In the genomic region with DNA sequence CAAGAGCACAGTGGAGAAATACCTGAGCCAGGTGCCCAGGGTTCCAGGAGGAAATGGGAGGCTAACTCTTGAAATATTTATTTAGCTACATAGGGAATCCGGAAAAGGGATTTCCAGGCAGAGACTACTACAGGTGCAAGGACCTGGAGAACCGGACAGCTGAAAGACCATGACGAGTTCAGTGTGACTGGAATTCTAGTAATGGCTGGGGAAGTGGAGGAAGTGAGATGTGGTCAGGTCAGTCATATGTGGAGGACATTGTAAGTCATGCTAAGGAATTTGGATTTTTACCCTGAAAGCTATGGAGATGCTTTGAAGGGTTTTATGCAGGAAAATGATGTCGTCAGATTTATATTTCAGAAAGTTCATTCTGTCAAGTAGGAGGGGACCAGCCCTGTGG, we compare ENCODE assay signal across 9 cellular contexts. TPM values are rescaled to one million over a fixed set of nuclear protein-coding genes. Genes with fewer than 3 reads are reported as not detected.
A peak's percentile ranks its signal among the peaks of the same experiment; 100 is the strongest.
DNase-seq lines count a peak whose midpoint lies in the region; ATAC-seq and TF ChIP-seq lines count a peak whose summit lies in the region.
"Had no signal": no experiment of that assay in that cellular context is flagged by ENCODE, and none has a peak within 500 bp of the region (broad histone marks: within the 10 kb centered on the region; RNA-seq: fewer than 3 reads in every experiment).

No MANE protein-coding gene starts in this region.

- WGBS in prostate gland, result 75% methylated on average over 4 of the region's 4 CpGs

- CTCF ChIA-PET in CD8-positive, alpha-beta memory T cell (lab: Charles Lee), result interaction anchor here (0.8 to 1.6 kb wide), 6 partner anchors 10 to 274 kb away, joined by 3 to 6 read pairs (median 4); no protein-coding TSS in a partner anchor

- no peak for TF ChIP-seq RAD21 in neural cell (conservative IDR thresholded peaks at IDR 0.05)

- H3K27ac Mint-ChIP-seq in CD8-positive, alpha-beta memory T cell, result peak overlapping the region; percentile 77 to 99 (median 96)

- POLR2A ChIA-PET in CD8-positive, alpha-beta memory T cell (lab: Charles Lee), result interaction anchor here (0.9 to 1.6 kb wide), 2 partner anchors 16 to 33 kb away, joined by 3 to 7 read pairs; no protein-coding TSS in a partner anchor

- no peak overlapping the region for H3K9ac ChIP-seq in neural cell (ENCODE audit: low read length)

- no peaks in the 10 kb centered on the region for H4K20me1 ChIP-seq in neural cell (ENCODE audit: insufficient read depth)

- TF ChIP-seq CTCF in NB4 (IDR thresholded peaks at IDR 0.05; ENCODE audit: low read depth, low read length) (no peak), neural cell (IDR thresholded peaks at IDR 0.05; ENCODE audit: poor library complexity, severe bottlenecking) (no peak), prostate gland (IDR thresholded peaks at IDR 0.05) (no peak)

- H3F3A ChIP-seq in neural cell (ENCODE audit: insufficient read depth, low read length, poor library complexity, severe bottlenecking), result no peaks in the 10 kb centered on the region

- no peaks in the 10 kb centered on the region for H3K9me2 ChIP-seq in neural cell (ENCODE audit: insufficient read depth, low read length)

- H3K36me3 ChIP-seq in CD8-positive, alpha-beta memory T cell (ENCODE audit: insufficient read depth, low read length), result peaks cover 6% of the 10 kb centered on the region
- no peaks in the 10 kb centered on the region for H3K36me3 ChIP-seq in neural cell (ENCODE audit: insufficient read depth, low read length)
- no peaks in the 10 kb centered on the region for H3K36me3 ChIP-seq in prostate gland

- DNase-seq in CD8-positive, alpha-beta memory T cell, result no peak
- DNase-seq in NB4 (ENCODE audit: low read depth) (no peak), dermis blood vessel endothelial cell (peak; percentile 50), MV-4-11 (lab: John Stamatoyannopoulos, UW) (no peak), prostate gland (ENCODE audit: low spot score) (no peak), NCI-H2029 treated with DMSO at 0.1 percent for 48 hours (lab: John Stamatoyannopoulos, UW) (no peak)
- DNase-seq: small intestine had no signal

- no peaks in the 10 kb centered on the region for H3K9me3 ChIP-seq in CD8-positive, alpha-beta memory T cell (ENCODE audit: low read length)
- H3K9me3 ChIP-seq in neural cell (ENCODE audit: low read length) (no peaks in the 10 kb centered on the region), prostate gland (no peaks in the 10 kb centered on the region)

- H3K4me3 Mint-ChIP-seq in CD8-positive, alpha-beta memory T cell, result peak overlapping the region; percentile 90 to 98 (median 96)

- no peak for TF ChIP-seq EP300 in neural cell (conservative IDR thresholded peaks at IDR 0.05; ENCODE audit: poor library complexity, severe bottlenecking)

- no peaks in the 10 kb centered on the region for H3K27me3 Mint-ChIP-seq in CD8-positive, alpha-beta memory T cell

- no peak for ATAC-seq in HG02852 (IDR thresholded peaks at IDR 0.05; ENCODE audit: unreplicated experiment)

- peaks cover 66 to 83% (median 79%) of the 10 kb centered on the region in 3 donors for H3K4me1 Mint-ChIP-seq in CD8-positive, alpha-beta memory T cell

- H2AFZ ChIP-seq in neural cell (ENCODE audit: low read depth, low read length), result no peak overlapping the region

- H3K79me2 ChIP-seq in neural cell (replicated peaks; ENCODE audit: insufficient read depth, low read length), result peaks cover 48% of the 10 kb centered on the region

- H3K27ac ChIP-seq in CD8-positive, alpha-beta memory T cell (ENCODE audit: low read depth, low read length), result peak overlapping the region; percentile 89
- H3K27ac ChIP-seq in neural cell (ENCODE audit: low read length) (no peak overlapping the region), prostate gland (no peak overlapping the region)

- no peaks in the 10 kb centered on the region for H3K27me3 ChIP-seq in CD8-positive, alpha-beta memory T cell (ENCODE audit: insufficient read depth, low read length, poor library complexity, severe bottlenecking)
- H3K27me3 ChIP-seq in neural cell (ENCODE audit: insufficient read depth, low read depth, low read length), result no peaks in the 10 kb centered on the region
- H3K27me3 ChIP-seq in prostate gland (replicated peaks; ENCODE audit: insufficient read depth), result no peaks in the 10 kb centered on the region

- TF ChIP-seq POLR2A in NB4 (IDR thresholded peaks at IDR 0.05; ENCODE audit: extremely low read depth, insufficient read length), result no peak
- TF ChIP-seq POLR2A in prostate gland (IDR thresholded peaks at IDR 0.05), result no peak

- H3K9me3 Mint-ChIP-seq in CD8-positive, alpha-beta memory T cell, result no peaks in the 10 kb centered on the region

- H3K36me3 Mint-ChIP-seq in CD8-positive, alpha-beta memory T cell, result peaks cover 6 to 63% (median 16%) of the 10 kb centered on the region in 3 donors

- intact Hi-C loops in prostate gland (cut with DNase I), result no loop called here

- no peak overlapping the region for H3K4me2 ChIP-seq in neural cell (ENCODE audit: low read length)

- peak overlapping the region; percentile 91 for H3K4me3 ChIP-seq in CD8-positive, alpha-beta memory T cell (ENCODE audit: low read length)
- H3K4me3 ChIP-seq in NB4 (ENCODE audit: low read depth, low read length) (peak overlapping the region; percentile 100), neural cell (ENCODE audit: low read length) (peak overlapping the region; percentile 93), prostate gland (no peak overlapping the region)

- H3K4me1 ChIP-seq in CD8-positive, alpha-beta memory T cell (ENCODE audit: insufficient read depth, low read length), result peaks cover 72% of the 10 kb centered on the region
- H3K4me1 ChIP-seq in prostate gland (replicated peaks), result peaks cover 17% of the 10 kb centered on the region

TF ChIP-seq in neural cell, 6 proteins besides CTCF, POLR2A, EP300 and RAD21:
- TF ChIP-seq POLR2AphosphoS5 (IDR thresholded peaks at IDR 0.05), result no peak
- no peak for TF ChIP-seq TAF1 (IDR thresholded peaks at IDR 0.05; ENCODE audit: low read depth)
- TF ChIP-seq EZH2 (IDR thresholded peaks at IDR 0.05; ENCODE audit: borderline replicate concordance, insufficient read depth, low read length, poor library complexity, severe bottlenecking), result no peak
- TF ChIP-seq MXI1 (conservative IDR thresholded peaks at IDR 0.05; ENCODE audit: poor library complexity, severe bottlenecking), result no peak
- TF ChIP-seq, protein P1, sequence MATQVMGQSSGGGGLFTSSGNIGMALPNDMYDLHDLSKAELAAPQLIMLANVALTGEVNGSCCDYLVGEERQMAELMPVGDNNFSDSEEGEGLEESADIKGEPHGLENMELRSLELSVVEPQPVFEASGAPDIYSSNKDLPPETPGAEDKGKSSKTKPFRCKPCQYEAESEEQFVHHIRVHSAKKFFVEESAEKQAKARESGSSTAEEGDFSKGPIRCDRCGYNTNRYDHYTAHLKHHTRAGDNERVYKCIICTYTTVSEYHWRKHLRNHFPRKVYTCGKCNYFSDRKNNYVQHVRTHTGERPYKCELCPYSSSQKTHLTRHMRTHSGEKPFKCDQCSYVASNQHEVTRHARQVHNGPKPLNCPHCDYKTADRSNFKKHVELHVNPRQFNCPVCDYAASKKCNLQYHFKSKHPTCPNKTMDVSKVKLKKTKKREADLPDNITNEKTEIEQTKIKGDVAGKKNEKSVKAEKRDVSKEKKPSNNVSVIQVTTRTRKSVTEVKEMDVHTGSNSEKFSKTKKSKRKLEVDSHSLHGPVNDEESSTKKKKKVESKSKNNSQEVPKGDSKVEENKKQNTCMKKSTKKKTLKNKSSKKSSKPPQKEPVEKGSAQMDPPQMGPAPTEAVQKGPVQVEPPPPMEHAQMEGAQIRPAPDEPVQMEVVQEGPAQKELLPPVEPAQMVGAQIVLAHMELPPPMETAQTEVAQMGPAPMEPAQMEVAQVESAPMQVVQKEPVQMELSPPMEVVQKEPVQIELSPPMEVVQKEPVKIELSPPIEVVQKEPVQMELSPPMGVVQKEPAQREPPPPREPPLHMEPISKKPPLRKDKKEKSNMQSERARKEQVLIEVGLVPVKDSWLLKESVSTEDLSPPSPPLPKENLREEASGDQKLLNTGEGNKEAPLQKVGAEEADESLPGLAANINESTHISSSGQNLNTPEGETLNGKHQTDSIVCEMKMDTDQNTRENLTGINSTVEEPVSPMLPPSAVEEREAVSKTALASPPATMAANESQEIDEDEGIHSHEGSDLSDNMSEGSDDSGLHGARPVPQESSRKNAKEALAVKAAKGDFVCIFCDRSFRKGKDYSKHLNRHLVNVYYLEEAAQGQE (IDR thresholded peaks at IDR 0.05; ENCODE audit: borderline replicate concordance), result no peak
- TF ChIP-seq SMC3 (conservative IDR thresholded peaks at IDR 0.05; ENCODE audit: poor library complexity), result no peak

RNA-seq across cellular contexts. Expression of a gene that starts 1.8 kb away (rescaled TPM):
- total RNA-seq in CD8-positive, alpha-beta memory T cell, result 100 to 1,000 TPM; 519 to 536 TPM
- polyA plus RNA-seq in CD8-positive, alpha-beta memory T cell, result 788 TPM
- 430 and 574 TPM in 2 replicates for total RNA-seq in dermis blood vessel endothelial cell
- 162 and 168 TPM in 2 replicates for polyA plus RNA-seq in neural cell
- 149 and 158 TPM in 2 replicates for polyA minus RNA-seq in neural cell
- total RNA-seq in prostate gland, result 100 to 1,000 TPM; 128 to 187 TPM

RNA-seq across cellular contexts. Expression of a gene that starts 54.7 kb away (rescaled TPM):
- 100 to 1,000 TPM; 114 to 130 TPM for total RNA-seq in CD8-positive, alpha-beta memory T cell
- 138 TPM for polyA plus RNA-seq in CD8-positive, alpha-beta memory T cell
- total RNA-seq in dermis blood vessel endothelial cell (53.3 and 101 TPM in 2 replicates), prostate gland (100 to 1,000 TPM in 1 of 2 donors, 10 to 100 TPM in 1; 86.2 to 126 TPM)
- 58.1 and 64.6 TPM in 2 replicates for polyA plus RNA-seq in neural cell
- polyA minus RNA-seq in neural cell, result 47.2 and 49.2 TPM in 2 replicates

Comparison
In these comparisons a context has a peak if more than half of its experiments do, and no peak if none do; other contexts are left out.
1. H3K4me3 ChIP-seq: peak in CD8-positive, alpha-beta memory T cell (single experiment), NB4 (single experiment) and neural cell (single experiment); none in prostate gland (0 of 2).